8 cellular contexts compared by ENCODE assay signal in the genomic region with DNA sequence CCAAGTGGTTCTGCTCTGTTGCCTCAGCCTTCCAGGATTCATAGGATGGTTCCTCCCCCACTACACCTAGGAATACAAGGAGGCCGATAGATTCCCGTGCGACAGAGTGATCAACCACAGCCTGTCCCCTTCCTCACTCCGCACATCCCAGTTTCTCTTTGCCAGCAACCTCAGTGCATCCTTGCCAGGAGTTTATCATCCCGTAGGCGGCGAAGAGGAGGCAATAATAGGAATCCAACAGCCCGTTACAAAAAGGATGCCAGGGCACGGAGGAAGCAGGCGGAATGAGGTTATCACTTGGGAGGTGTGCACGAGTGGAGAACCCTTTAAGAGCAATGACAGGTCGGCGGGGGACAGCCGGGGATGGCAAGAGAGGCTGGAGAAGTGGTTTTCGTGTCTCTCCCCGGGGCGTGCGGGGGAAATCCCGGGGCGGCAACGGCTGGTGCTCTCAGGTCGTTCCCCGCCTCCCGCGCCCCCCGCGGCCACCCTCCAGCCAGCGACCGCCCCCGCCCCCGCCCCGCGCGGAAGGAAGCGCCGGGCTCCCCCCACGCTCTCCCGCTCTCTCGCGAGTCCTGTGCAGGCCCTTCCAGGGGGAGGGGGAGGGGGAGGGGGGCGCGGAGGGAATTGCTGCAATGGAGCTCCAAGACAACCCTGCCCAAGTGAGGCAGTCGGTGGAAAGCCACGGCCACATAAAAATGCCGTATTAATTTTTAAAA. TPM values are rescaled to one million over a fixed set of nuclear protein-coding genes. Genes with fewer than 3 reads are reported as not detected.
DNase-seq lines count a peak whose midpoint lies in the region; ATAC-seq lines count a peak whose summit lies in the region.

No MANE protein-coding gene starts in this region.

- H3K27ac Mint-ChIP-seq in activated CD8-positive, alpha-beta T cell treated with anti-CD3 and anti-CD28 coated beads, Interleukin-2, amount 10 ng/mL, durations not matched to agents 7 days and 5 days: peak overlapping the region; percentile 94
- peak overlapping the region; percentile 95 for H3K27ac Mint-ChIP-seq in memory B cell

- DNase-seq in NCI-H2227 treated with DMSO at 0.1 percent for 48 hours (lab: John Stamatoyannopoulos, UW) (peak; percentile 35), memory B cell (ENCODE audit: low spot score in 2 of 2) (peak; percentile 64 to 66)
- peak; percentile 62 for DNase-seq in activated CD8-positive, alpha-beta T cell treated with anti-CD3 and anti-CD28 coated beads, Interleukin-2, amount 10 ng/mL, durations not matched to agents 7 days and 5 days
- DNase-seq in effector CD8-positive, alpha-beta T cell (lab: John Stamatoyannopoulos, UW): peak; percentile 61
- DNase-seq in stimulated activated CD8-positive, alpha-beta memory T cell treated with anti-CD3 and anti-CD28 coated beads, Interleukin-12 subunit alpha, Interleukin-12 subunit beta, amount 100 ng/mL, for 4 hours (ENCODE audit: low read depth): peak; percentile 56

- peaks cover 14% of the 10 kb centered on the region for H3K27me3 Mint-ChIP-seq in activated CD8-positive, alpha-beta T cell treated with anti-CD3 and anti-CD28 coated beads, Interleukin-2, amount 10 ng/mL, durations not matched to agents 7 days and 5 days (ENCODE audit: low read depth)
- no peaks in the 10 kb centered on the region for H3K27me3 Mint-ChIP-seq in memory B cell

- no peaks in the 10 kb centered on the region for H3K36me3 ChIP-seq in ACC112 (ENCODE audit: insufficient read depth, low read length)

- peak overlapping the region; percentile 84 for H2AFZ ChIP-seq in ACC112 (ENCODE audit: low read length, unreplicated experiment)

- H3K4me3 Mint-ChIP-seq in activated CD8-positive, alpha-beta T cell treated with anti-CD3 and anti-CD28 coated beads, Interleukin-2, amount 10 ng/mL, durations not matched to agents 7 days and 5 days: peak overlapping the region; percentile 97
- peak overlapping the region; percentile 97 for H3K4me3 Mint-ChIP-seq in memory B cell

- POLR2A ChIA-PET in activated CD8-positive, alpha-beta T cell treated with anti-CD3 and anti-CD28 coated beads, Interleukin-2, amount 10 ng/mL, durations not matched to agents 7 days and 5 days (lab: Charles Lee): interaction anchor here (1.0 kb wide), 1 partner anchor 17 kb away, joined by 4 read pairs; no protein-coding TSS in a partner anchor

- H3K4me1 Mint-ChIP-seq in activated CD8-positive, alpha-beta T cell treated with anti-CD3 and anti-CD28 coated beads, Interleukin-2, amount 10 ng/mL, durations not matched to agents 7 days and 5 days (ENCODE audit: low read depth): peaks cover 38% of the 10 kb centered on the region
- H3K4me1 Mint-ChIP-seq in memory B cell: peaks cover 31% of the 10 kb centered on the region

- H3K4me3 ChIP-seq in ACC112 (ENCODE audit: low read depth, low read length): peak overlapping the region; percentile 99

- peaks cover 30% of the 10 kb centered on the region for H3K4me1 ChIP-seq in ACC112 (ENCODE audit: control insufficient read depth, insufficient read depth, low read length, unreplicated experiment)

- H3K9me3 Mint-ChIP-seq in activated CD8-positive, alpha-beta T cell treated with anti-CD3 and anti-CD28 coated beads, Interleukin-2, amount 10 ng/mL, durations not matched to agents 7 days and 5 days (ENCODE audit: insufficient read depth): no peaks in the 10 kb centered on the region
- H3K9me3 Mint-ChIP-seq in memory B cell: no peaks in the 10 kb centered on the region

- CTCF ChIA-PET in activated CD8-positive, alpha-beta T cell treated with anti-CD3 and anti-CD28 coated beads, Interleukin-2, amount 10 ng/mL, durations not matched to agents 7 days and 5 days (lab: Charles Lee): interaction anchor here (1.1 to 1.2 kb wide), 2 partner anchors 83 to 161 kb away, joined by 3 read pairs; no protein-coding TSS in a partner anchor

- peaks cover 12% of the 10 kb centered on the region for H3K36me3 Mint-ChIP-seq in activated CD8-positive, alpha-beta T cell treated with anti-CD3 and anti-CD28 coated beads, Interleukin-2, amount 10 ng/mL, durations not matched to agents 7 days and 5 days (ENCODE audit: low read depth)
- no peaks in the 10 kb centered on the region for H3K36me3 Mint-ChIP-seq in memory B cell

- peak overlapping the region; percentile 64; the same call in 1 of the 2 replicates for H3K27ac ChIP-seq in ACC112 (ENCODE audit: low read depth, low read length)

- H3K27me3 ChIP-seq in ACC112 (ENCODE audit: insufficient read depth, low read length): no peaks in the 10 kb centered on the region

- H3K79me2 ChIP-seq in ACC112 (ENCODE audit: control insufficient read depth, insufficient read depth, low read length, unreplicated experiment): peaks cover 55% of the 10 kb centered on the region

- peak; percentile 16 for ATAC-seq in GM18907 (IDR thresholded peaks at IDR 0.05; ENCODE audit: unreplicated experiment)
- no peak for ATAC-seq in activated CD8-positive, alpha-beta T cell treated with anti-CD3 and anti-CD28 coated beads, Interleukin-2, amount 10 ng/mL, durations not matched to agents 7 days and 5 days
- ATAC-seq in memory B cell (ENCODE audit: low read depth): peak; percentile 21
- no peak for ATAC-seq in HG02852 (IDR thresholded peaks at IDR 0.05; ENCODE audit: unreplicated experiment)

RNA-seq across cellular contexts. Expression of a gene that starts 1.6 kb away (rescaled TPM):
- 10 to 100 TPM; 28.6 to 29.0 TPM for total RNA-seq in activated CD8-positive, alpha-beta T cell treated with anti-CD3 and anti-CD28 coated beads, Interleukin-2, amount 10 ng/mL, durations not matched to agents 7 days and 5 days

Comparison
In these comparisons a context has a peak if more than half of its experiments do, and no peak if none do; other contexts are left out.
1. ATAC-seq: peak in GM18907 (single experiment) and memory B cell (single experiment); none in activated CD8-positive, alpha-beta T cell treated with anti-CD3 and anti-CD28 coated beads, Interleukin-2, amount 10 ng/mL, durations not matched to agents 7 days and 5 days (single experiment) and HG02852 (single experiment).
2. Peak in every context shown above with its lines, with median percentiles within 50 percentile points of each other: DNase-seq.